In genomic region chr1:93206567-93206954, GRCh38 we compare ENCODE assay signal across 18 cellular contexts. TPM values are rescaled to one million over a fixed set of nuclear protein-coding genes. Genes with fewer than 3 reads are reported as not detected.
DNase-seq lines count a peak whose midpoint lies in the region; ATAC-seq, FAIRE-seq and TF ChIP-seq lines count a peak whose summit lies in the region.
"Had no signal": no experiment of that assay in that cellular context is flagged by ENCODE, and none has a peak within 500 bp of the region (broad histone marks: within the 10 kb centered on the region; RNA-seq: fewer than 3 reads in every experiment).

No MANE protein-coding gene starts in this region.

- H3K9me3 ChIP-seq in K562 (replicated peaks; ENCODE audit: control insufficient read depth, insufficient read depth, low read depth, low read length): no peaks in the 10 kb centered on the region
- no peaks in the 10 kb centered on the region for H3K9me3 ChIP-seq in left lung

- H3K4me3 ChIP-seq in K562 (no peak overlapping the region), left lung (no peak overlapping the region)
- H3K4me3 ChIP-seq: GM23338 had no signal

- TF ChIP-seq POLR2A in K562 (conservative IDR thresholded peaks at IDR 0.05) (no peak), GM12891 (IDR thresholded peaks at IDR 0.05; ENCODE audit: low read depth, low read length) (no peak)

- POLR2A ChIA-PET in K562 (lab: Yijun Ruan, JAX): no interaction called here

- ATAC-seq in K562 (no peak), left lung (peak; percentile 33)
- ATAC-seq in stimulated activated memory B cell treated with anti-CD40 and anti-IgM and Interleukin-4, amounts not matched to agents 10 μg/mL and 1 μg/mL and 100 μg/mL, for 72 hours: no peak
- ATAC-seq: GM23338, HCT116 had no signal

- no peak overlapping the region for H2AFZ ChIP-seq in K562 (ENCODE audit: low read depth, low read length)
- H2AFZ ChIP-seq: GM23338 had no signal

- TF ChIP-seq CTCF in K562 (IDR thresholded peaks at IDR 0.05 in 2 of 3, conservative IDR thresholded peaks at IDR 0.05 in 1 of 3; ENCODE audit: insufficient read depth in 2 of 3, low read depth in 1 of 3, low read length in 3 of 3) (no peak), left lung (IDR thresholded peaks at IDR 0.05) (no peak)

- no peak for TF ChIP-seq RAD21 in K562 (CRISPR knock-in tag; conservative IDR thresholded peaks at IDR 0.05 in 1 of 2, IDR thresholded peaks at IDR 0.05 in 1 of 2)

- H3K4me3 Mint-ChIP-seq in stimulated activated memory B cell treated with anti-CD40 and anti-IgM and Interleukin-4, amounts not matched to agents 10 μg/mL and 1 μg/mL and 100 μg/mL, for 72 hours: no peak overlapping the region
- H3K4me3 Mint-ChIP-seq: CD4-positive, alpha-beta memory T cell; GM23338; H9 had no signal

- peaks cover 23% of the 10 kb centered on the region for H3K36me3 Mint-ChIP-seq in stimulated activated memory B cell treated with anti-CD40 and anti-IgM and Interleukin-4, amounts not matched to agents 10 μg/mL and 1 μg/mL and 100 μg/mL, for 72 hours

- H3K79me2 ChIP-seq in K562 (ENCODE audit: control insufficient read depth, insufficient read depth, low read length): no peaks in the 10 kb centered on the region

- DNase-seq in GM19239 (ENCODE audit: insufficient read length, low spot score) (no peak), K562 (ENCODE audit: extremely low read depth in 1 of 4, low spot score in 3 of 4) (no peak), left lung (no peak), posterior vena cava (ENCODE audit: low spot score) (no peak), GM12891 (ENCODE audit: insufficient read length, low spot score) (no peak)
- DNase-seq: 8988T; C1 segment of cervical spinal cord; Calu3; CD4-positive, alpha-beta memory T cell; COR-L47; DMS53; DMS79 treated with DMSO at 0.1 percent for 48 hours; GF-D8; H9 had no signal

- H3K27me3 Mint-ChIP-seq in stimulated activated memory B cell treated with anti-CD40 and anti-IgM and Interleukin-4, amounts not matched to agents 10 μg/mL and 1 μg/mL and 100 μg/mL, for 72 hours: no peaks in the 10 kb centered on the region
- H3K27me3 Mint-ChIP-seq: CD4-positive, alpha-beta memory T cell had no signal

- no peak overlapping the region for H3K9ac ChIP-seq in K562 (ENCODE audit: insufficient read depth in 1 of 2, low read depth in 2 of 2, low read length in 2 of 2)

- H3K4me1 Mint-ChIP-seq in stimulated activated memory B cell treated with anti-CD40 and anti-IgM and Interleukin-4, amounts not matched to agents 10 μg/mL and 1 μg/mL and 100 μg/mL, for 72 hours: no peaks in the 10 kb centered on the region
- H3K4me1 Mint-ChIP-seq: CD4-positive, alpha-beta memory T cell; GM23338; H9 had no signal

- no peak for TF ChIP-seq EP300 in K562 (IDR thresholded peaks at IDR 0.05; ENCODE audit: low read length)

- H3K27ac ChIP-seq in K562 (ENCODE audit: extremely low read depth, low read depth, low read length) (no peak overlapping the region), left lung (peak overlapping the region in 1 of 2 donors; percentile 22)

- no peaks in the 10 kb centered on the region for H3K9me3 Mint-ChIP-seq in stimulated activated memory B cell treated with anti-CD40 and anti-IgM and Interleukin-4, amounts not matched to agents 10 μg/mL and 1 μg/mL and 100 μg/mL, for 72 hours
- H3K9me3 Mint-ChIP-seq: CD4-positive, alpha-beta memory T cell; GM23338; H9 had no signal

- no peaks in the 10 kb centered on the region for H3K27me3 ChIP-seq in K562 (ENCODE audit: control insufficient read depth in 2 of 2, insufficient read depth in 2 of 2, low read length in 2 of 2)
- no peaks in the 10 kb centered on the region for H3K27me3 ChIP-seq in left lung

- FAIRE-seq in GM19239 (lab: Jason Lieb, UNC) (peak; percentile 8), K562 (lab: Jason Lieb, UNC) (no peak), GM12891 (lab: Jason Lieb, UNC) (no peak)
- FAIRE-seq: GM12892 had no signal

- no peaks in the 10 kb centered on the region for H3K4me1 ChIP-seq in K562 (replicated peaks in 1 of 2; ENCODE audit: control insufficient read depth in 2 of 2, insufficient read depth in 2 of 2, low read length in 2 of 2)
- no peaks in the 10 kb centered on the region for H3K4me1 ChIP-seq in left lung

- intact Hi-C loops in K562 (cut with micrococcal nuclease) (no loop called here), left lung (cut with DNase I) (no loop called here), posterior vena cava (cut with DNase I) (no loop called here)

- CTCF ChIA-PET in K562 (lab: Yijun Ruan, JAX; ENCODE audit: low intra/inter-chr PET ratio): no interaction called here

- BruUV-seq in K562 (replicated peaks; lab: Mats Ljungman, UMichigan): no TSS peak

- no peak overlapping the region for H3K4me2 ChIP-seq in K562 (ENCODE audit: insufficient read depth, low read length)
- H3K4me2 ChIP-seq: GM23338 had no signal

- no peaks in the 10 kb centered on the region for H3K9me1 ChIP-seq in K562 (ENCODE audit: control insufficient read depth, insufficient read depth, low read length)

- no peak overlapping the region for H3K27ac Mint-ChIP-seq in stimulated activated memory B cell treated with anti-CD40 and anti-IgM and Interleukin-4, amounts not matched to agents 10 μg/mL and 1 μg/mL and 100 μg/mL, for 72 hours
- H3K27ac Mint-ChIP-seq: GM23338, H9 had no signal

- no peaks in the 10 kb centered on the region for H4K20me1 ChIP-seq in K562 (replicated peaks; ENCODE audit: control insufficient read depth, insufficient read depth, low read length)

- in situ Hi-C loops in K562 (cut with MboI): no loop called here

- peaks cover 67% of the 10 kb centered on the region; the same call in 2 of the 3 replicates for H3K36me3 ChIP-seq in K562 (ENCODE audit: control insufficient read depth, insufficient read depth, low read length)
- H3K36me3 ChIP-seq in left lung: peaks cover 0 to 21% of the 10 kb centered on the region in 2 donors

TF ChIP-seq in GM12891, 5 proteins besides CTCF, POLR2A, EP300 and RAD21:
- TF ChIP-seq POLR2AphosphoS5 (IDR thresholded peaks at IDR 0.05; ENCODE audit: low read depth, low read length) (no peak), SPI1 (IDR thresholded peaks at IDR 0.05; ENCODE audit: low read depth, low read length) (no peak), TAF1 (IDR thresholded peaks at IDR 0.05; ENCODE audit: low read depth, low read length) (no peak), PAX5 (IDR thresholded peaks at IDR 0.05; ENCODE audit: insufficient read depth, low read length, severe bottlenecking) (no peak), POU2F2 (IDR thresholded peaks at IDR 0.05; ENCODE audit: low read depth, low read length) (no peak)

RNA-seq across cellular contexts. Expression of gene CCDC18, which starts 26.0 kb away (rescaled TPM):
- 8.1 and 57.0 TPM in 2 replicates for total RNA-seq in K562 (2011; cell fraction: chromatin; rRNA removed; ENCODE audit: low replicate concordance)
- total RNA-seq in K562 (2011; cell fraction: nucleolus; rRNA removed): 4.2 and 9.7 TPM in 2 replicates
- total RNA-seq in K562 (2011; cell fraction: nucleoplasm; rRNA removed): 9.6 and 14.3 TPM in 2 replicates
- total RNA-seq in K562 (2014; rRNA removed) (14.7 and 21.6 TPM in 2 replicates), K562 (2014; rRNA removed; fragmentation: Illumina TruSeq; extraction: Trizol) (29.5 and 35.9 TPM in 2 replicates), K562 (2015; rRNA removed; fragmentation: Illumina TruSeq; extraction: Trizol) (29.7 and 34.2 TPM in 2 replicates), K562 (2021) (20.4 TPM in 2 replicates), left lung (1 to 10 TPM; 4.1 to 6.2 TPM), posterior vena cava (1 to 10 TPM; 5.6 to 7.2 TPM)
- polyA plus RNA-seq in K562 (2011; rRNA removed) (21.1 and 22.2 TPM in 2 replicates), K562 (2014; fragmentation: Illumina TruSeq; extraction: Trizol) (23.4 and 24.3 TPM in 2 replicates), K562 (2014; fragmentation: Nextera tagmentation; extraction: Ambion mirVana) (10 to 100 TPM; 19.5 to 24.6 TPM), K562 (2014; rRNA removed) (20.2 and 24.7 TPM in 2 replicates)
- 1.9 and 4.5 TPM in 2 replicates for polyA plus RNA-seq in K562 (2011; cell fraction: cytosol; rRNA removed)
- 15.4 and 24.3 TPM in 2 replicates for polyA plus RNA-seq in K562 (2011; cell fraction: nucleus; rRNA removed)
- 22.2 and 25.5 TPM in 2 replicates for polyA plus RNA-seq in K562 (2012)
- polyA minus RNA-seq in K562 (2011; rRNA and poly(A)+ RNA removed): 25.3 and 42.5 TPM in 2 replicates
- polyA minus RNA-seq in K562 (2011; cell fraction: cytosol; rRNA and poly(A)+ RNA removed): 12.2 and 14.1 TPM in 2 replicates
- 11.0 and 25.7 TPM in 2 replicates for polyA minus RNA-seq in K562 (2011; cell fraction: nucleus; rRNA and poly(A)+ RNA removed)
- polyA plus RNA-seq in GM12891 (2012; ENCODE audit: low read depth, missing spikeins): 14.0 TPM

RNA-seq across cellular contexts. Expression of gene TMED5, which starts 26.3 kb away (rescaled TPM):
- total RNA-seq in K562 (2011; cell fraction: chromatin; rRNA removed; ENCODE audit: low replicate concordance): 40.9 and 83.3 TPM in 2 replicates
- 32.5 and 42.5 TPM in 2 replicates for total RNA-seq in K562 (2011; cell fraction: nucleolus; rRNA removed)
- total RNA-seq in K562 (2011; cell fraction: nucleoplasm; rRNA removed): 60.3 and 83.3 TPM in 2 replicates
- total RNA-seq in K562 (2014; rRNA removed): 64.2 and 87.1 TPM in 2 replicates
- total RNA-seq in K562 (2014; rRNA removed; fragmentation: Illumina TruSeq; extraction: Trizol): 67.2 and 76.3 TPM in 2 replicates
- total RNA-seq in K562 (2015; rRNA removed; fragmentation: Illumina TruSeq; extraction: Trizol): 75.9 and 83.7 TPM in 2 replicates
- total RNA-seq in K562 (2021): 68.1 and 74.5 TPM in 2 replicates
- polyA plus RNA-seq in K562 (2011; rRNA removed): 53.5 and 71.3 TPM in 2 replicates
- 31.2 and 37.7 TPM in 2 replicates for polyA plus RNA-seq in K562 (2011; cell fraction: cytosol; rRNA removed)
- 22.2 and 24.8 TPM in 2 replicates for polyA plus RNA-seq in K562 (2011; cell fraction: nucleus; rRNA removed)
- 47.8 and 59.5 TPM in 2 replicates for polyA plus RNA-seq in K562 (2012)
- polyA plus RNA-seq in K562 (2014; fragmentation: Illumina TruSeq; extraction: Trizol): 60.9 and 63.5 TPM in 2 replicates
- 10 to 100 TPM; 28.7 to 43.9 TPM for polyA plus RNA-seq in K562 (2014; fragmentation: Nextera tagmentation; extraction: Ambion mirVana)
- polyA plus RNA-seq in K562 (2014; rRNA removed): 70.0 and 71.9 TPM in 2 replicates
- polyA minus RNA-seq in K562 (2011; rRNA and poly(A)+ RNA removed): 66.2 and 73.9 TPM in 2 replicates
- polyA minus RNA-seq in K562 (2011; cell fraction: cytosol; rRNA and poly(A)+ RNA removed): 73.0 and 84.8 TPM in 2 replicates
- 23.7 and 32.3 TPM in 2 replicates for polyA minus RNA-seq in K562 (2011; cell fraction: nucleus; rRNA and poly(A)+ RNA removed)
- total RNA-seq in left lung: 10 to 100 TPM; 89.2 to 95.5 TPM
- total RNA-seq in posterior vena cava: 10 to 100 TPM; 38.4 to 67.5 TPM
- 23.3 TPM for polyA plus RNA-seq in GM12891 (2012; ENCODE audit: low read depth, missing spikeins)
